Comparison of ENCODE assay signal across 24 cellular contexts in the genomic region with DNA sequence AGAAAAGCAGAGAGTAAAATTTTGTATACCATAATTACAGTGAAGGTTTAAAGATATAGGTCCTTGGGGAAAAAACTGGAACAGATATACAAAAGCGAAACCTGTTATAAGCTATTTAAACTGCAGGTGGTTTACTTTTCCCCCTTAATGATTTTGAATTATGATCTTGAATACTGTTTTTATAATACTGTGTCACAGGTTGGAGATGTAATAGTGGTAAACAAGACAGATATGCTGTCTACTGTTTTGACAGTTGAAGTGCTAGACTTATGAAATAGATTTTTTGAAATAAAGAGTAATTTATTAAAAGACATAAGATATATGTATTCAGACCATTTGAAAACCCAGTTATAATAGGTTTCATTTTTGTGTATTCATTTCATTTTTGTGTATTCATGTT.
DNase-seq lines count a peak whose midpoint lies in the region; ATAC-seq, FAIRE-seq and TF ChIP-seq lines count a peak whose summit lies in the region.
"Had no signal": no experiment of that assay in that cellular context is flagged by ENCODE, and none has a peak within 500 bp of the region (broad histone marks: within the 10 kb centered on the region; RNA-seq: fewer than 3 reads in every experiment).

No MANE protein-coding gene starts in this region.

- 35 to 55% (median 41%) methylated on average over 1 of the region's 1 CpG for WGBS in psoas muscle, 3 donors

- peak; percentile 12 for DNase-seq in NCI-H1417 treated with DMSO at 0.1 percent for 48 hours (lab: John Stamatoyannopoulos, UW)
- DNase-seq in psoas muscle = no peak
- no peak for DNase-seq in osteoblast (ENCODE audit: insufficient read length, low spot score, missing footprints)
- DNase-seq in GDM1 (lab: John Stamatoyannopoulos, UW) = no peak
- no peak for DNase-seq in A172 (ENCODE audit: low spot score)
- DNase-seq: ACHN; AML-193; BE2C; CD4-positive, alpha-beta T cell; CD8-positive, alpha-beta memory T cell; DMS 273 treated with DMSO at 0.1 percent for 48 hours; DMS79; EL; GF-D8; GOT3; HFFc6 had no signal

- H3K4me2 ChIP-seq in osteoblast (ENCODE audit: insufficient read depth, low read length) = no peak overlapping the region
- H3K4me2 ChIP-seq: A549; BLaER1 treated with 17β-estradiol and CSF1 and Interleukin-3, amounts not matched to agents 10 nM and 100 nM had no signal

- H3K4me1 ChIP-seq in psoas muscle = no peaks in the 10 kb centered on the region
- no peaks in the 10 kb centered on the region for H3K4me1 ChIP-seq in osteoblast (ENCODE audit: insufficient read depth, low read length)
- H3K4me1 ChIP-seq: BE2C, HAP-1 had no signal

- intact Hi-C loops in psoas muscle (cut with DNase I) = no loop called here

- H3K27ac ChIP-seq in psoas muscle (peak overlapping the region; percentile 48), osteoblast (ENCODE audit: low read depth, low read length) (no peak overlapping the region)
- H3K27ac ChIP-seq: A549; BLaER1 treated with 17β-estradiol and CSF1 and Interleukin-3, amounts not matched to agents 10 nM and 100 nM had no signal

- H3K27me3 ChIP-seq in psoas muscle (ENCODE audit: insufficient read depth in 3 of 3, low read length in 2 of 3) (no peaks in the 10 kb centered on the region), osteoblast (ENCODE audit: insufficient read depth, low read length) (no peaks in the 10 kb centered on the region)
- H3K27me3 ChIP-seq: BE2C; BLaER1 treated with 17β-estradiol and CSF1 and Interleukin-3, amounts not matched to agents 10 nM and 100 nM had no signal

- H3K36me3 ChIP-seq in psoas muscle (ENCODE audit: insufficient read depth in 1 of 2, low read depth in 1 of 2) (peaks cover 5 to 49% of the 10 kb centered on the region in 2 donors), osteoblast (ENCODE audit: insufficient read depth, low read length) (no peaks in the 10 kb centered on the region)

- H3K4me3 ChIP-seq in psoas muscle (peak overlapping the region; percentile 15), osteoblast (ENCODE audit: insufficient read depth, low read length) (no peak overlapping the region)
- H3K4me3 ChIP-seq: A549; BLaER1 treated with 17β-estradiol and CSF1 and Interleukin-3, amounts not matched to agents 10 nM and 100 nM; HAP-1 had no signal

- H2AFZ ChIP-seq in osteoblast (ENCODE audit: low read length) = no peak overlapping the region

- no peaks in the 10 kb centered on the region for H4K20me1 ChIP-seq in osteoblast (ENCODE audit: insufficient read depth, low read length)
- H4K20me1 ChIP-seq: BLaER1 treated with 17β-estradiol and CSF1 and Interleukin-3, amounts not matched to agents 10 nM and 100 nM had no signal

- peak in 3 of 4 donors; percentile 61 to 73 (median 69) for ATAC-seq in psoas muscle
- ATAC-seq: A549 had no signal

- TF ChIP-seq CTCF in psoas muscle (IDR thresholded peaks at IDR 0.05) (no peak), osteoblast (IDR thresholded peaks at IDR 0.05; ENCODE audit: extremely low read depth, low read depth, low read length) (no peak)

- FAIRE-seq in A204.1 (lab: Jason Lieb, UNC) (peak; percentile 46), TTC549 (lab: Jason Lieb, UNC) (peak; percentile 86)
- FAIRE-seq: A549, GM12891, GM18507, H54 had no signal

- no peaks in the 10 kb centered on the region for H3K79me2 ChIP-seq in osteoblast (ENCODE audit: insufficient read depth, low read length)

- H3K9me3 ChIP-seq in psoas muscle (no peaks in the 10 kb centered on the region), osteoblast (ENCODE audit: low read depth, low read length) (no peaks in the 10 kb centered on the region)
- H3K9me3 ChIP-seq: A549; BE2C; BLaER1 treated with 17β-estradiol and CSF1 and Interleukin-3, amounts not matched to agents 10 nM and 100 nM; HAP-1 had no signal
